ENCODE assay signal across 8 cellular contexts in genomic region chr5:79858097-79858723, GRCh38.
DNase-seq lines count a peak whose midpoint lies in the region; ATAC-seq and TF ChIP-seq lines count a peak whose summit lies in the region.

No MANE protein-coding gene starts in this region.

- no peak for TF ChIP-seq POLR2A in heart left ventricle (IDR thresholded peaks at IDR 0.05)
- TF ChIP-seq POLR2A in prostate gland (IDR thresholded peaks at IDR 0.05): no peak

- peak; percentile 89 for TF ChIP-seq RAD21 in Ishikawa (IDR thresholded peaks at IDR 0.05; ENCODE audit: low read depth)

- H3K9me3 ChIP-seq in heart left ventricle (no peaks in the 10 kb centered on the region), prostate gland (no peaks in the 10 kb centered on the region), aorta (ENCODE audit: control insufficient read depth, low read length) (peaks cover 1% of the 10 kb centered on the region)

- H3K4me3 Mint-ChIP-seq in activated naive CD8-positive, alpha-beta T cell treated with anti-CD3 and anti-CD28 coated beads, Interleukin-2, amount 10 ng/mL, durations not matched to agents 7 days and 5 days: no peak overlapping the region

- intact Hi-C loops in heart left ventricle (cut with DNase I): loop anchor here (2.0 to 10.0 kb wide), 9 partner anchors 153 to 303 kb away; partner anchors contain the start of gene CMYA5 (in 1 of the 10)
- intact Hi-C loops in prostate gland (cut with DNase I): no loop called here
- intact Hi-C loops in aorta (cut with DNase I): loop anchor here in 1 of 2 donors (2.0 kb wide), 1 partner anchor 225 kb away; no protein-coding TSS in a partner anchor

- POLR2A ChIA-PET in activated naive CD8-positive, alpha-beta T cell treated with anti-CD3 and anti-CD28 coated beads, Interleukin-2, amount 10 ng/mL, durations not matched to agents 7 days and 5 days (lab: Charles Lee): no interaction called here

- H3K27ac ChIP-seq in heart left ventricle: peak overlapping the region in 1 of 12 donors; percentile 63
- H3K27ac ChIP-seq in prostate gland: no peak overlapping the region
- H3K27ac ChIP-seq in aorta (ENCODE audit: low read depth in 1 of 2, low read length in 2 of 2): no peak overlapping the region

- peaks cover 6% of the 10 kb centered on the region for H3K4me1 Mint-ChIP-seq in activated naive CD8-positive, alpha-beta T cell treated with anti-CD3 and anti-CD28 coated beads, Interleukin-2, amount 10 ng/mL, durations not matched to agents 7 days and 5 days

- no peak overlapping the region for H3K4me3 ChIP-seq in heart left ventricle
- no peak overlapping the region for H3K4me3 ChIP-seq in prostate gland
- no peak overlapping the region for H3K4me3 ChIP-seq in aorta (ENCODE audit: low read length in 2 of 2)

- peaks cover 0 to 23% (median 3%) of the 10 kb centered on the region in 12 donors for H3K4me1 ChIP-seq in heart left ventricle
- no peaks in the 10 kb centered on the region for H3K4me1 ChIP-seq in prostate gland (replicated peaks)
- H3K4me1 ChIP-seq in aorta (ENCODE audit: control insufficient read depth in 1 of 2, insufficient read depth in 2 of 2, low read length in 2 of 2): no peaks in the 10 kb centered on the region

- H3K9me3 Mint-ChIP-seq in activated naive CD8-positive, alpha-beta T cell treated with anti-CD3 and anti-CD28 coated beads, Interleukin-2, amount 10 ng/mL, durations not matched to agents 7 days and 5 days: no peaks in the 10 kb centered on the region

- no peak overlapping the region for H3K27ac Mint-ChIP-seq in activated naive CD8-positive, alpha-beta T cell treated with anti-CD3 and anti-CD28 coated beads, Interleukin-2, amount 10 ng/mL, durations not matched to agents 7 days and 5 days

- DNase-seq in EL: peak; percentile 53
- DNase-seq in SKM-1 (lab: John Stamatoyannopoulos, UW; ENCODE audit: unreplicated experiment): peak; percentile 45
- DNase-seq in activated naive CD8-positive, alpha-beta T cell treated with anti-CD3 and anti-CD28 coated beads, Interleukin-2, amount 10 ng/mL, durations not matched to agents 7 days and 5 days: peak; percentile 82
- DNase-seq in heart left ventricle: peak; percentile 60 to 83 (median 73)
- DNase-seq in prostate gland (ENCODE audit: low spot score): peak; percentile 54
- DNase-seq in aorta: peak; percentile 78 to 92

- no peaks in the 10 kb centered on the region for H3K36me3 Mint-ChIP-seq in activated naive CD8-positive, alpha-beta T cell treated with anti-CD3 and anti-CD28 coated beads, Interleukin-2, amount 10 ng/mL, durations not matched to agents 7 days and 5 days

- H3K36me3 ChIP-seq in heart left ventricle: no peaks in the 10 kb centered on the region
- H3K36me3 ChIP-seq in prostate gland: no peaks in the 10 kb centered on the region
- no peaks in the 10 kb centered on the region for H3K36me3 ChIP-seq in aorta (ENCODE audit: control insufficient read depth in 1 of 2, insufficient read depth in 2 of 2, low read length in 1 of 2)

- no peak for TF ChIP-seq EP300 in Ishikawa (IDR thresholded peaks at IDR 0.05; ENCODE audit: borderline replicate concordance)

- peak; percentile 65 for ATAC-seq in activated naive CD8-positive, alpha-beta T cell treated with anti-CD3 and anti-CD28 coated beads, Interleukin-2, amount 10 ng/mL, durations not matched to agents 7 days and 5 days (ENCODE audit: low read depth)
- ATAC-seq in heart left ventricle (peak; percentile 38 to 69 (median 58)), aorta (ENCODE audit: low FRiP score) (peak; percentile 72), HG02970 (IDR thresholded peaks at IDR 0.05; ENCODE audit: low FRiP score, unreplicated experiment) (no peak)

- H3K27me3 ChIP-seq in heart left ventricle (no peaks in the 10 kb centered on the region), prostate gland (replicated peaks; ENCODE audit: insufficient read depth) (no peaks in the 10 kb centered on the region), aorta (ENCODE audit: control insufficient read depth in 1 of 2, insufficient read depth in 2 of 2, low read length in 1 of 2) (no peaks in the 10 kb centered on the region)

- TF ChIP-seq CTCF in heart left ventricle (IDR thresholded peaks at IDR 0.05) (peak; percentile 87 to 97 (median 96)), prostate gland (IDR thresholded peaks at IDR 0.05) (peak; percentile 86 to 92 (median 90))

- WGBS in heart left ventricle, 4 donors: 29 to 35% (median 33%) methylated on average over 6 of the region's 6 CpGs
- 31% methylated on average over 6 of the region's 6 CpGs for WGBS in prostate gland
- 32 to 33% methylated on average over 6 of the region's 6 CpGs for whole genome bisulfite sequencing in aorta, 2 donors

- H3K27me3 Mint-ChIP-seq in activated naive CD8-positive, alpha-beta T cell treated with anti-CD3 and anti-CD28 coated beads, Interleukin-2, amount 10 ng/mL, durations not matched to agents 7 days and 5 days: peaks cover 34% of the 10 kb centered on the region

TF ChIP-seq in Ishikawa, 13 proteins besides CTCF, POLR2A, EP300 and RAD21:
- TF ChIP-seq MAX (IDR thresholded peaks at IDR 0.05) (no peak), TCF12 (IDR thresholded peaks at IDR 0.05; ENCODE audit: low read depth) (no peak), CEBPB (IDR thresholded peaks at IDR 0.05) (no peak), NFIC (IDR thresholded peaks at IDR 0.05) (no peak), EGR1 (IDR thresholded peaks at IDR 0.05) (no peak), FOXM1 (IDR thresholded peaks at IDR 0.05; ENCODE audit: borderline replicate concordance, low read depth) (no peak), YY1 (IDR thresholded peaks at IDR 0.05; ENCODE audit: low read depth) (no peak), TAF1 (IDR thresholded peaks at IDR 0.05; ENCODE audit: low read depth) (no peak), CREB1 (IDR thresholded peaks at IDR 0.05; ENCODE audit: low read depth) (no peak), ZBTB7A (IDR thresholded peaks at IDR 0.05; ENCODE audit: low read depth) (no peak), TEAD4 (IDR thresholded peaks at IDR 0.05) (no peak)
- TF ChIP-seq, protein P1, sequence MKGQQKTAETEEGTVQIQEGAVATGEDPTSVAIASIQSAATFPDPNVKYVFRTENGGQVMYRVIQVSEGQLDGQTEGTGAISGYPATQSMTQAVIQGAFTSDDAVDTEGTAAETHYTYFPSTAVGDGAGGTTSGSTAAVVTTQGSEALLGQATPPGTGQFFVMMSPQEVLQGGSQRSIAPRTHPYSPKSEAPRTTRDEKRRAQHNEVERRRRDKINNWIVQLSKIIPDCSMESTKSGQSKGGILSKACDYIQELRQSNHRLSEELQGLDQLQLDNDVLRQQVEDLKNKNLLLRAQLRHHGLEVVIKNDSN (IDR thresholded peaks at IDR 0.05): no peak
- TF ChIP-seq, protein P2, sequence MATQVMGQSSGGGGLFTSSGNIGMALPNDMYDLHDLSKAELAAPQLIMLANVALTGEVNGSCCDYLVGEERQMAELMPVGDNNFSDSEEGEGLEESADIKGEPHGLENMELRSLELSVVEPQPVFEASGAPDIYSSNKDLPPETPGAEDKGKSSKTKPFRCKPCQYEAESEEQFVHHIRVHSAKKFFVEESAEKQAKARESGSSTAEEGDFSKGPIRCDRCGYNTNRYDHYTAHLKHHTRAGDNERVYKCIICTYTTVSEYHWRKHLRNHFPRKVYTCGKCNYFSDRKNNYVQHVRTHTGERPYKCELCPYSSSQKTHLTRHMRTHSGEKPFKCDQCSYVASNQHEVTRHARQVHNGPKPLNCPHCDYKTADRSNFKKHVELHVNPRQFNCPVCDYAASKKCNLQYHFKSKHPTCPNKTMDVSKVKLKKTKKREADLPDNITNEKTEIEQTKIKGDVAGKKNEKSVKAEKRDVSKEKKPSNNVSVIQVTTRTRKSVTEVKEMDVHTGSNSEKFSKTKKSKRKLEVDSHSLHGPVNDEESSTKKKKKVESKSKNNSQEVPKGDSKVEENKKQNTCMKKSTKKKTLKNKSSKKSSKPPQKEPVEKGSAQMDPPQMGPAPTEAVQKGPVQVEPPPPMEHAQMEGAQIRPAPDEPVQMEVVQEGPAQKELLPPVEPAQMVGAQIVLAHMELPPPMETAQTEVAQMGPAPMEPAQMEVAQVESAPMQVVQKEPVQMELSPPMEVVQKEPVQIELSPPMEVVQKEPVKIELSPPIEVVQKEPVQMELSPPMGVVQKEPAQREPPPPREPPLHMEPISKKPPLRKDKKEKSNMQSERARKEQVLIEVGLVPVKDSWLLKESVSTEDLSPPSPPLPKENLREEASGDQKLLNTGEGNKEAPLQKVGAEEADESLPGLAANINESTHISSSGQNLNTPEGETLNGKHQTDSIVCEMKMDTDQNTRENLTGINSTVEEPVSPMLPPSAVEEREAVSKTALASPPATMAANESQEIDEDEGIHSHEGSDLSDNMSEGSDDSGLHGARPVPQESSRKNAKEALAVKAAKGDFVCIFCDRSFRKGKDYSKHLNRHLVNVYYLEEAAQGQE (IDR thresholded peaks at IDR 0.05; ENCODE audit: low read depth): no peak
